Comparison of ENCODE assay signal across 20 cellular contexts in the genomic region with DNA sequence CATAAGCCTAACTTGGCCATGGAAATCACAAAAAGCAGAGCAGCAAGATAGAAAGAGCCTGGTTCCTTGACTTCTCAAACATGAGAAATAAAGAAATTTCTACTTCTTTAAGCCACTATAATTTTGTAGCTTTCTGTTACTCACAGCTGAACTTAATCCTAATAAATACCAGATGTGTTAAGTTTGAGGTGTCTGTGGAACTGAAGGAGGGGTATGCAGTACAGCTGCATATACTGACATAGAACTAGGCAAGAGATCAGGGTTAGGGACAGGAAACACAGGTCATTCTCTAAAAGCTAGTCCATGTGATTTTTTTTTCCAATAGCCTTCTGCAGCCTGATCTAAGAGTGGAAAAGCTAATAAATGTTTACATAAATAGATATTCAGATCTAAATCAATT.
"Had no signal": no experiment of that assay in that cellular context is flagged by ENCODE, and none has a peak within 500 bp of the region (broad histone marks: within the 10 kb centered on the region; RNA-seq: fewer than 3 reads in every experiment).

No MANE protein-coding gene starts in this region.

- H3K4me3 ChIP-seq: left lung, lung, pancreas, psoas muscle, right atrium auricular region, tibial artery had no signal

- H3K27me3 ChIP-seq: pancreas, right atrium auricular region, tibial artery had no signal

- H3K27ac ChIP-seq: left lung, pancreas, psoas muscle, right atrium auricular region, tibial artery had no signal

- DNase-seq: activated CD4-positive, alpha-beta memory T cell treated with anti-CD3 and anti-CD28 coated beads for 36 hours; activated CD4-positive, alpha-beta T cell treated with anti-CD3 and anti-CD28 coated beads for 48 hours; activated naive CD4-positive, alpha-beta T cell treated with Interleukin-2 at 50 U/mL for 16 hours; activated naive CD8-positive, alpha-beta T cell treated with anti-CD3 and anti-CD28 coated beads for 36 hours; activated T-cell treated with anti-CD3 and anti-CD28 coated beads, Interleukin-2, amount 50 U/mL, for 48 hours; amniotic stem cell; cerebellar nuclear complex; cortex of kidney; left lung; naive thymus-derived CD8-positive, alpha-beta T cell; pancreas; psoas muscle; stimulated activated CD4-positive, alpha-beta T cell treated with anti-CD3 and anti-CD28 coated beads, Interleukin-12 subunit alpha, Interleukin-12 subunit beta, amount 100 ng/mL, for 4 hours; stimulated activated CD4-positive, alpha-beta T cell treated with anti-CD3 and anti-CD28 coated beads, Interleukin-1b, Interleukin-23, amount 100 ng/mL, for 48 hours; stimulated activated naive CD8-positive, alpha-beta T cell treated with anti-CD3 and anti-CD28 coated beads, Interleukin-15, amount 100 ng/mL, for 72 hours; SW 1271; T-helper 17 cell; tibial artery had no signal

- H3K9me3 ChIP-seq: left lung, pancreas, psoas muscle, right atrium auricular region, tibial artery had no signal

- H3K36me3 ChIP-seq: left lung, pancreas had no signal

- H3K4me1 ChIP-seq: left lung, pancreas, psoas muscle, tibial artery had no signal
